ENCODE assay signal across 1 cellular context in genomic region chr10:101120520-101120883, GRCh38.
TF ChIP-seq lines count a peak whose summit lies in the region.

No MANE protein-coding gene starts in this region.

TF ChIP-seq in HepG2, 621 proteins besides CTCF, POLR2A, EP300 and RAD21 (continued from another document):
- TF ChIP-seq ZHX2 (IDR thresholded peaks at IDR 0.05; ENCODE audit: low read depth) (no peak), ZHX2 (CRISPR knock-in tag; IDR thresholded peaks at IDR 0.05; ENCODE audit: borderline replicate concordance) (no peak)
